Comparison of ENCODE assay signal across 1 cellular context in genomic region chr2:27890146-27891062, GRCh38.
TF ChIP-seq lines count a peak whose summit lies in the region.

Gene BABAM2, plus strand, starts transcription at chr2:27890729. Its CDS starts 3,828 bp downstream, at chr2:27894557.
Gene RBKS, minus strand, starts transcription at chr2:27890387. Its CDS starts 42 bp downstream, at chr2:27890345.

TF ChIP-seq in K562, 482 proteins besides CTCF, POLR2A, EP300 and RAD21 (continued from another document and continues in another):
- peak; percentile 76 for TF ChIP-seq ZFX (CRISPR knock-in tag; IDR thresholded peaks at IDR 0.05)
- TF ChIP-seq FOXP4 (CRISPR knock-in tag; IDR thresholded peaks at IDR 0.05; ENCODE audit: borderline replicate concordance), result no peak
- TF ChIP-seq GMEB1 (CRISPR knock-in tag; IDR thresholded peaks at IDR 0.05), result peak; percentile 96
- TF ChIP-seq PYGO2 (tag; IDR thresholded peaks at IDR 0.05), result no peak
- no peak for TF ChIP-seq GATA2 (CRISPR knock-in tag; IDR thresholded peaks at IDR 0.05)
- TF ChIP-seq KDM5B (IDR thresholded peaks at IDR 0.05; ENCODE audit: insufficient replicate concordance, low read depth, low read length), result peak; percentile 75
- no peak for TF ChIP-seq IFI16 (CRISPR knock-in tag; IDR thresholded peaks at IDR 0.05)
- no peak for TF ChIP-seq TRIM25 (IDR thresholded peaks at IDR 0.05; ENCODE audit: borderline replicate concordance)
- TF ChIP-seq NR2F6 (CRISPR knock-in tag; IDR thresholded peaks at IDR 0.05), result peak; percentile 84; the same call in 1 of the 2 replicates
- no peak for TF ChIP-seq ZKSCAN1 (IDR thresholded peaks at IDR 0.05; ENCODE audit: low read depth, low read length)
- no peak for TF ChIP-seq ADNP (tag; IDR thresholded peaks at IDR 0.05)
- no peak for TF ChIP-seq POU5F1 (IDR thresholded peaks at IDR 0.05; ENCODE audit: borderline replicate concordance, low read depth, low read length, partially characterized antibody)
- no peak; the same call in 1 of the 2 replicates for TF ChIP-seq ZNF431 (CRISPR knock-in tag; IDR thresholded peaks at IDR 0.05)
- no peak for TF ChIP-seq ATF1 (CRISPR knock-in tag; IDR thresholded peaks at IDR 0.05)
- no peak; the same call in 1 of the 2 replicates for TF ChIP-seq ATF1 (tag; IDR thresholded peaks at IDR 0.05)
- TF ChIP-seq SMAD4 (CRISPR knock-in tag; conservative IDR thresholded peaks at IDR 0.05), result peak; percentile 65
- no peak for TF ChIP-seq PRPF4 (IDR thresholded peaks at IDR 0.05; ENCODE audit: insufficient read depth, low read depth, low read length, poor library complexity, severe bottlenecking)
- TF ChIP-seq MYC (IDR thresholded peaks at IDR 0.05; ENCODE audit: low read depth, low read length), result peak; percentile 58; the same call in 1 of the 2 replicates
- no peak for TF ChIP-seq MYC (CRISPR knock-in tag; IDR thresholded peaks at IDR 0.05; ENCODE audit: borderline replicate concordance, low read depth)
- no peak for TF ChIP-seq ID3 (CRISPR knock-in tag; IDR thresholded peaks at IDR 0.05)
- TF ChIP-seq ID3 (tag; IDR thresholded peaks at IDR 0.05), result peak; percentile 83
- peak in 1 of 2 experiments; percentile 98; a peak in 2 of 4 replicates for TF ChIP-seq HDAC1 (IDR thresholded peaks at IDR 0.05)
- TF ChIP-seq TCFL5 (CRISPR knock-in tag; conservative IDR thresholded peaks at IDR 0.05), result no peak
- peak; percentile 76 for TF ChIP-seq NEUROD1 (IDR thresholded peaks at IDR 0.05; ENCODE audit: borderline replicate concordance, low read depth, low read length, partially characterized antibody)
- TF ChIP-seq CHD4 (IDR thresholded peaks at IDR 0.05; ENCODE audit: insufficient read depth, insufficient replicate concordance, low read depth, low read length, poor library complexity, severe bottlenecking), result no peak
- no peak for TF ChIP-seq ZNF253 (CRISPR knock-in tag; conservative IDR thresholded peaks at IDR 0.05)
- TF ChIP-seq HINFP (tag; conservative IDR thresholded peaks at IDR 0.05; ENCODE audit: low read depth), result no peak
- peak; percentile 60; the same call in 1 of the 2 replicates for TF ChIP-seq DIDO1 (tag; IDR thresholded peaks at IDR 0.05; ENCODE audit: low read depth)
- no peak for TF ChIP-seq SMARCB1 (IDR thresholded peaks at IDR 0.05; ENCODE audit: insufficient read length, low read depth)
- TF ChIP-seq SAFB (IDR thresholded peaks at IDR 0.05; ENCODE audit: borderline replicate concordance, low read depth, low read length), result no peak
- TF ChIP-seq GATAD2A (IDR thresholded peaks at IDR 0.05), result no peak
- TF ChIP-seq MAFK (IDR thresholded peaks at IDR 0.05; ENCODE audit: low read length), result no peak
- TF ChIP-seq TAF7 (tag; IDR thresholded peaks at IDR 0.05), result no peak
- TF ChIP-seq ZNF644 (tag; IDR thresholded peaks at IDR 0.05; ENCODE audit: low read depth), result peak; percentile 78
- TF ChIP-seq CTCFL (IDR thresholded peaks at IDR 0.05; ENCODE audit: borderline replicate concordance, insufficient read depth, low read depth, low read length, poor library complexity, severe bottlenecking), result no peak
- TF ChIP-seq FIP1L1 (IDR thresholded peaks at IDR 0.05; ENCODE audit: low read depth, low read length, poor library complexity, severe bottlenecking), result peak; percentile 89
- TF ChIP-seq TEAD1 (CRISPR knock-in tag; IDR thresholded peaks at IDR 0.05), result no peak; a peak in 2 of 4 replicates
- no peak for TF ChIP-seq TARDBP (IDR thresholded peaks at IDR 0.05)
- TF ChIP-seq FOXO4 (CRISPR knock-in tag; IDR thresholded peaks at IDR 0.05), result no peak
- peak; percentile 30; the same call in 1 of the 2 replicates for TF ChIP-seq ETS1 (conservative IDR thresholded peaks at IDR 0.05; ENCODE audit: control insufficient read depth, low read depth, low read length)
- TF ChIP-seq ZNF232 (CRISPR knock-in tag; IDR thresholded peaks at IDR 0.05), result no peak
- no peak; the same call in 1 of the 2 replicates for TF ChIP-seq RAD51 (IDR thresholded peaks at IDR 0.05; ENCODE audit: borderline replicate concordance, low read depth)
- TF ChIP-seq RBFOX2 (IDR thresholded peaks at IDR 0.05; ENCODE audit: low read depth, low read length), result peak; percentile 81
- no peak for TF ChIP-seq EP400 (IDR thresholded peaks at IDR 0.05)
- TF ChIP-seq NFIC (IDR thresholded peaks at IDR 0.05), result peak; percentile 51
- TF ChIP-seq ATF4 (CRISPR knock-in tag; IDR thresholded peaks at IDR 0.05), result no peak
- 0 out of 2 replicates have a peak, but pooled peaks have one; percentile 6 for TF ChIP-seq RREB1 (CRISPR knock-in tag; IDR thresholded peaks at IDR 0.05)
